Comparison of ENCODE assay signal across 9 cellular contexts in genomic region chr9:136150664-136151213, GRCh38. TPM values are rescaled to one million over a fixed set of nuclear protein-coding genes. Genes with fewer than 3 reads are reported as not detected.
"Had no signal": no experiment of that assay in that cellular context is flagged by ENCODE, and none has a peak within 500 bp of the region (broad histone marks: within the 10 kb centered on the region; RNA-seq: fewer than 3 reads in every experiment).

No MANE protein-coding gene starts in this region.

RNA-seq across cellular contexts. Expression of gene LHX3, which starts 54.2 kb away (rescaled TPM):
- total RNA-seq: activated B cell treated with CpG ODN at 0.5 μM for 24 hours; activated CD4-positive, alpha-beta memory T cell treated with anti-CD3 and anti-CD28 coated beads for 36 hours; activated CD8-positive, alpha-beta memory T cell treated with anti-CD3 and anti-CD28 coated beads, Interleukin-2, amount 10 ng/mL, durations not matched to agents 7 days and 5 days; aorta; cardiac muscle cell; chondrocyte; M059J; Right ventricle myocardium inferior; SK-MEL-5 had no signal
- polyA plus RNA-seq: aorta, cardiac muscle cell had no signal
